In the genomic region with DNA sequence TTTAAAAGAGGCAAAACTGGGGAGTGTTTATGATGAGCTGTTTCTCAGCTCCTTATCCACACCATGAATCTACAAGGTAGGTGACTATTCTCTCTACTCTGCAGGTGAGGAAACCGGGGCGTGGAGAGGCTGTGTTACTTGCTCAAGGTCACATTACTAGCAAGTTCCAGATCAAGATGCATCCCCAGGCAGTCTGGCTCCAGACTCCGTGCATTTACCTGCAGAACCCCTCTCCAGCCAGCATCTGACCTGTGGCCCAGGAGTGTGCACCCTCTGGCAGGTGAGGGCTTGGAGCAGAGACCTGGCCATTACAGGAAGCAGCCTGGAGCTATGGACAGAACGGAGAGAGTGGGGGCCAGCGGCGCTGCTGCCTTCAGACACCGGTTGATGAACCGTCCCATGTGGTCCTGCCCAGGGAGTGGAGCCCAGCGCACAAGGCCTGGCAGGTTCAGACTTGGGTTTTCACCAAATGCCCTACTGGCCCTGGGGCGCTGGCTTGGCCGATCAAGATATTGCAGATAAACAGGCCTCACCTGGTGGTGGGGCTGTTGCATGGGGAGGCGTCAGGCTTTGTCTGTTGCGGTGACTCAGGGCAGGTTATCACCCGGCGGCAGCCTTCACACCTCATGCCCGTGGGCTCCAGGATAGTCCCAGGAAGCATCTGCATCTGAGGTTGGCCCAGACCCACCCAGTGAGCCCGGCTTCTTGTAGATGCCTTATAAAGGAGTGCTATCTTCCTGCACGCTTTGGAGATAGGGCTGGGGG, we compare ENCODE assay signal across 1 cellular context.
TF ChIP-seq lines count a peak whose summit lies in the region.

No MANE protein-coding gene starts in this region.

TF ChIP-seq in GM23338, 12 proteins besides CTCF, POLR2A, EP300 and RAD21:
- no peak for TF ChIP-seq ZNF114 (CRISPR knock-in tag; IDR thresholded peaks at IDR 0.05)
- no peak for TF ChIP-seq STAT1 (IDR thresholded peaks at IDR 0.05; ENCODE audit: unreplicated experiment)
- no peak for TF ChIP-seq CREB1 (CRISPR knock-in tag; IDR thresholded peaks at IDR 0.05; ENCODE audit: low read depth)
